ENCODE assay signal across 1 cellular context in genomic region chr6:13769655-13770053, GRCh38.
TF ChIP-seq lines count a peak whose summit lies in the region.

No MANE protein-coding gene starts in this region.

TF ChIP-seq in IMR-90, 13 proteins besides CTCF, POLR2A, EP300 and RAD21 (continued from another document):
- TF ChIP-seq MAZ (IDR thresholded peaks at IDR 0.05; ENCODE audit: borderline replicate concordance, low read depth, low read length) = no peak
- TF ChIP-seq FOS (IDR thresholded peaks at IDR 0.05; ENCODE audit: low read depth, low read length) = no peak
- TF ChIP-seq RCOR1 (IDR thresholded peaks at IDR 0.05; ENCODE audit: insufficient replicate concordance, low read length) = no peak
- TF ChIP-seq USF2 (IDR thresholded peaks at IDR 0.05; ENCODE audit: low read depth, low read length) = no peak
- no peak for TF ChIP-seq MXI1 (IDR thresholded peaks at IDR 0.05; ENCODE audit: borderline replicate concordance, low read depth, low read length)
- no peak for TF ChIP-seq ELK1 (IDR thresholded peaks at IDR 0.05; ENCODE audit: borderline replicate concordance, low read depth, low read length)
- TF ChIP-seq SMC3 (IDR thresholded peaks at IDR 0.05; ENCODE audit: low read depth, low read length) = no peak
- no peak for TF ChIP-seq CEBPB (IDR thresholded peaks at IDR 0.05; ENCODE audit: low read depth, low read length)
- TF ChIP-seq NFE2L2 (IDR thresholded peaks at IDR 0.05; ENCODE audit: low read depth, low read length) = no peak
